8 cellular contexts compared by ENCODE assay signal in the genomic region with DNA sequence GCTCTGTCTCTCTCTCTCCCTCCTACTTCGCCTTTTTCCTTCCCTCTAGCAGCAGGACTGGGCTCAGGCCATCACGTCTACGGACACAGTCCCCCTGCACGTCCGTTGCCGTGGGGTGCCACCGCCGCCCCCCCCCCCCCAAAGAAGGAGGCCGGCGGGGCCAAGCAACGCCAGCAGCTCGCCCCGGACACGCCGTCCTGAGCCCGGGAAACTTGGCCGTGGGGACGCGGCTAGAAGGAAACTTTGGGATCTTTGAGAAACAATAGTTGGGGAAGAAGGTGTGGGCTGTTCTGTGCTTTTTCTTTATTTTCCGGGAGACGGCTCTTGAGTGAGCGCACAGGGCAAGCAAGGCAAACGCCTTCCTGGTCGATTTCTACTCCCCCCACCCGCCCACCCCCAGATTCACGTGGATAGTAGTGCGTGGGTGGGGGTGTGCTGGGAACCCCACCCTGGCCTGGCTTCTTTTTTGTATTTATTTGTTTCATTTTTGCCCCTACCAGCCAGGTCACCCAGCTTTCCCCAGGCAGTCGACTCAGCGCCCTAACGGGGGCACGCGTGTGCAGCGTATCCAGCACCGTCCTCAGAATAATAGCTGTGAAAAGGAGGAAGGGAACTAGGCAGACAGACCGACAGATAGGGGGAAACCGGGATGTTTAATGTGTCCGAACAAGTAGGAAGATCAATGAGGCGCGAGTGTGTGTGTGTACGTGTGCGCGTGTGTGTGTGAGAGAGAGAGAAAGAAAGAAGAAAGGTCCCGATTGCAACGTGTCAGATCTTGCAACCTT. TPM values are rescaled to one million over a fixed set of nuclear protein-coding genes. Genes with fewer than 3 reads are reported as not detected.
DNase-seq lines count a peak whose midpoint lies in the region; ATAC-seq and TF ChIP-seq lines count a peak whose summit lies in the region.

No MANE protein-coding gene starts in this region.

- peak overlapping the region; percentile 65 for H3K9ac ChIP-seq in Karpas-422 (ENCODE audit: low read length)

- peaks cover 42% of the 10 kb centered on the region for H3K4me1 Mint-ChIP-seq in activated CD8-positive, alpha-beta T cell treated with anti-CD3 and anti-CD28 coated beads, Interleukin-2, amount 10 ng/mL, durations not matched to agents 7 days and 5 days (ENCODE audit: low read depth)
- H3K4me1 Mint-ChIP-seq in naive thymus-derived CD4-positive, alpha-beta T cell, result peaks cover 31 to 48% (median 41%) of the 10 kb centered on the region in 7 donors

- ATAC-seq in activated CD8-positive, alpha-beta T cell treated with anti-CD3 and anti-CD28 coated beads, Interleukin-2, amount 10 ng/mL, durations not matched to agents 7 days and 5 days, result peak; percentile 17
- peak; percentile 13 for ATAC-seq in naive thymus-derived CD4-positive, alpha-beta T cell
- ATAC-seq in HG03342 (IDR thresholded peaks at IDR 0.05; ENCODE audit: unreplicated experiment) (no peak), GM21529 (IDR thresholded peaks at IDR 0.05; ENCODE audit: unreplicated experiment) (no peak)

- H3K27me3 Mint-ChIP-seq in activated CD8-positive, alpha-beta T cell treated with anti-CD3 and anti-CD28 coated beads, Interleukin-2, amount 10 ng/mL, durations not matched to agents 7 days and 5 days (ENCODE audit: low read depth), result peaks cover 31% of the 10 kb centered on the region
- H3K27me3 Mint-ChIP-seq in naive thymus-derived CD4-positive, alpha-beta T cell, result peaks cover 0 to 28% (median 7%) of the 10 kb centered on the region in 5 donors

- H3K4me2 ChIP-seq in DOHH2 (ENCODE audit: low read length) (peak overlapping the region; percentile 80), Karpas-422 (ENCODE audit: low read depth, low read length, poor library complexity, severe bottlenecking) (peak overlapping the region; percentile 78)

- H4K20me1 ChIP-seq in DOHH2 (ENCODE audit: control insufficient read depth, insufficient read depth, low read depth, low read length) (no peaks in the 10 kb centered on the region), Karpas-422 (ENCODE audit: insufficient read depth, low read depth, low read length) (no peaks in the 10 kb centered on the region)

- H3F3A ChIP-seq in DOHH2 (ENCODE audit: control insufficient read depth, insufficient read depth), result peaks cover 9% of the 10 kb centered on the region

- no peaks in the 10 kb centered on the region for H3K36me3 ChIP-seq in DOHH2 (ENCODE audit: control insufficient read depth, low read length)
- H3K36me3 ChIP-seq in Karpas-422 (ENCODE audit: insufficient read depth, low read length), result no peaks in the 10 kb centered on the region
- no peaks in the 10 kb centered on the region for H3K36me3 ChIP-seq in esophagus squamous epithelium
- peaks cover 0 to 5% (median 0%) of the 10 kb centered on the region in 3 experiments for H3K36me3 ChIP-seq in naive thymus-derived CD4-positive, alpha-beta T cell (ENCODE audit: control insufficient read depth in 2 of 3, insufficient read depth in 3 of 3, low read length in 3 of 3)
- no peaks in the 10 kb centered on the region for H3K36me3 ChIP-seq in vagina

- TF ChIP-seq CTCF in DOHH2 (IDR thresholded peaks at IDR 0.05; ENCODE audit: low read depth, low read length, poor library complexity, severe bottlenecking) (no peak), esophagus squamous epithelium (IDR thresholded peaks at IDR 0.05) (peak in 1 of 6 experiments; percentile 22), vagina (IDR thresholded peaks at IDR 0.05) (no peak)

- H2AFZ ChIP-seq in Karpas-422 (ENCODE audit: low read length), result peak overlapping the region; percentile 90

- H3K4me3 ChIP-seq in DOHH2 (ENCODE audit: low read length) (peak overlapping the region; percentile 76), Karpas-422 (ENCODE audit: low read length) (peak overlapping the region; percentile 70), esophagus squamous epithelium (peak overlapping the region; percentile 67 to 78 (median 74)), vagina (peak overlapping the region; percentile 78 to 83)
- peak overlapping the region; percentile 75 for H3K4me3 ChIP-seq in naive thymus-derived CD4-positive, alpha-beta T cell (ENCODE audit: low read length)

- H3K9me3 ChIP-seq in DOHH2 (ENCODE audit: control insufficient read depth, insufficient read depth, low read length) (no peaks in the 10 kb centered on the region), Karpas-422 (ENCODE audit: low read length) (no peaks in the 10 kb centered on the region), esophagus squamous epithelium (no peaks in the 10 kb centered on the region), vagina (no peaks in the 10 kb centered on the region)
- no peaks in the 10 kb centered on the region for H3K9me3 ChIP-seq in naive thymus-derived CD4-positive, alpha-beta T cell (ENCODE audit: control insufficient read depth in 2 of 3, low read length in 3 of 3)

- H3K4me1 ChIP-seq in DOHH2 (ENCODE audit: control insufficient read depth, low read length), result peaks cover 42% of the 10 kb centered on the region
- peaks cover 57% of the 10 kb centered on the region for H3K4me1 ChIP-seq in Karpas-422 (ENCODE audit: low read length)
- H3K4me1 ChIP-seq in esophagus squamous epithelium, result peaks cover 9 to 40% (median 13%) of the 10 kb centered on the region in 3 donors
- peaks cover 21 to 28% of the 10 kb centered on the region in 2 donors for H3K4me1 ChIP-seq in naive thymus-derived CD4-positive, alpha-beta T cell (ENCODE audit: control insufficient read depth in 2 of 2, insufficient read depth in 2 of 2, low read length in 2 of 2)
- H3K4me1 ChIP-seq in vagina, result peaks cover 20% of the 10 kb centered on the region

- WGBS in esophagus squamous epithelium, 2 donors, result 0 to 1% methylated on average over 17 to 20 of the region's 44 CpGs

- intact Hi-C loops in esophagus squamous epithelium (cut with DNase I), result loop anchor here (10.0 kb wide), 1 partner anchor 64 kb away; no protein-coding TSS in a partner anchor
- intact Hi-C loops in naive thymus-derived CD4-positive, alpha-beta T cell (cut with micrococcal nuclease), result loop anchor here (1.0 to 5.0 kb wide), 14 partner anchors 17 to 664 kb away; partner anchors contain the start of genes SMNDC1 (in 2 of the 2) and SMC3 (in 1 of the 2)
- intact Hi-C loops in vagina (cut with DNase I), result loop anchor here (5.0 kb wide), 1 partner anchor 67 kb away; no protein-coding TSS in a partner anchor

- H3K9me3 Mint-ChIP-seq in activated CD8-positive, alpha-beta T cell treated with anti-CD3 and anti-CD28 coated beads, Interleukin-2, amount 10 ng/mL, durations not matched to agents 7 days and 5 days (ENCODE audit: insufficient read depth), result no peaks in the 10 kb centered on the region
- H3K9me3 Mint-ChIP-seq in naive thymus-derived CD4-positive, alpha-beta T cell, result peaks cover 0 to 5% (median 0%) of the 10 kb centered on the region in 11 donors

- H3K27ac Mint-ChIP-seq in activated CD8-positive, alpha-beta T cell treated with anti-CD3 and anti-CD28 coated beads, Interleukin-2, amount 10 ng/mL, durations not matched to agents 7 days and 5 days, result peak overlapping the region; percentile 85
- peak overlapping the region; percentile 95 to 99 (median 97) for H3K27ac Mint-ChIP-seq in naive thymus-derived CD4-positive, alpha-beta T cell

- H3K27me3 ChIP-seq in DOHH2 (ENCODE audit: control insufficient read depth, low read length) (peaks cover 10% of the 10 kb centered on the region), Karpas-422 (ENCODE audit: low read length) (no peaks in the 10 kb centered on the region), esophagus squamous epithelium (no peaks in the 10 kb centered on the region), vagina (no peaks in the 10 kb centered on the region)
- H3K27me3 ChIP-seq in naive thymus-derived CD4-positive, alpha-beta T cell (ENCODE audit: control insufficient read depth in 2 of 2, insufficient read depth in 2 of 2, low read length in 2 of 2), result no peaks in the 10 kb centered on the region

- peaks cover 2% of the 10 kb centered on the region for H3K36me3 Mint-ChIP-seq in activated CD8-positive, alpha-beta T cell treated with anti-CD3 and anti-CD28 coated beads, Interleukin-2, amount 10 ng/mL, durations not matched to agents 7 days and 5 days (ENCODE audit: low read depth)
- H3K36me3 Mint-ChIP-seq in naive thymus-derived CD4-positive, alpha-beta T cell, result peaks cover 0 to 6% (median 0%) of the 10 kb centered on the region in 5 donors

- CTCF ChIA-PET in activated CD8-positive, alpha-beta T cell treated with anti-CD3 and anti-CD28 coated beads, Interleukin-2, amount 10 ng/mL, durations not matched to agents 7 days and 5 days (lab: Charles Lee), result interaction anchor here (0.8 to 11.5 kb wide), 14 partner anchors 9 to 92 kb away, joined by 3 to 89 read pairs (median 6); no protein-coding TSS in a partner anchor
- CTCF ChIA-PET in naive thymus-derived CD4-positive, alpha-beta T cell (lab: Charles Lee), result interaction anchor here (0.7 to 8.5 kb wide), 17 partner anchors 8 to 308 kb away, joined by 3 to 95 read pairs (median 4); partner anchors contain the start of gene SMNDC1

- H3K4me3 Mint-ChIP-seq in activated CD8-positive, alpha-beta T cell treated with anti-CD3 and anti-CD28 coated beads, Interleukin-2, amount 10 ng/mL, durations not matched to agents 7 days and 5 days, result peak overlapping the region; percentile 86
- H3K4me3 Mint-ChIP-seq in naive thymus-derived CD4-positive, alpha-beta T cell, result peak overlapping the region; percentile 94 to 99 (median 97)

- peak overlapping the region; percentile 56 for H3K27ac ChIP-seq in DOHH2 (ENCODE audit: low read depth, low read length)
- no peak overlapping the region for H3K27ac ChIP-seq in Karpas-422 (ENCODE audit: low read length)
- peak overlapping the region; percentile 94 to 97 (median 95) for H3K27ac ChIP-seq in esophagus squamous epithelium
- peak overlapping the region; percentile 95 for H3K27ac ChIP-seq in naive thymus-derived CD4-positive, alpha-beta T cell (ENCODE audit: low read depth, low read length)
- H3K27ac ChIP-seq in vagina, result peak overlapping the region; percentile 98

- H3K9me2 ChIP-seq in DOHH2 (replicated peaks; ENCODE audit: control insufficient read depth, low read length), result no peaks in the 10 kb centered on the region
- no peaks in the 10 kb centered on the region for H3K9me2 ChIP-seq in Karpas-422 (replicated peaks; ENCODE audit: insufficient read depth, low read length)

- POLR2A ChIA-PET in activated CD8-positive, alpha-beta T cell treated with anti-CD3 and anti-CD28 coated beads, Interleukin-2, amount 10 ng/mL, durations not matched to agents 7 days and 5 days (lab: Charles Lee), result interaction anchor here (0.8 to 5.2 kb wide), 4 partner anchors 9 to 67 kb away, joined by 3 to 29 read pairs (median 4); no protein-coding TSS in a partner anchor
- POLR2A ChIA-PET in naive thymus-derived CD4-positive, alpha-beta T cell (lab: Charles Lee), result interaction anchor here (0.6 to 11.5 kb wide), 39 partner anchors 9 to 711 kb away, joined by 3 to 353 read pairs (median 4); partner anchors contain the start of genes SHOC2, SMC3 and SMNDC1

- TF ChIP-seq POLR2A in esophagus squamous epithelium (IDR thresholded peaks at IDR 0.05), result no peak
- TF ChIP-seq POLR2A in vagina (IDR thresholded peaks at IDR 0.05), result peak in 1 of 2 donors; percentile 5

- peak; percentile 63 for DNase-seq in Karpas-422
- peak; percentile 45 for DNase-seq in activated CD8-positive, alpha-beta T cell treated with anti-CD3 and anti-CD28 coated beads, Interleukin-2, amount 10 ng/mL, durations not matched to agents 7 days and 5 days
- DNase-seq in esophagus squamous epithelium (lab: John Stamatoyannopoulos, UW), result no peak
- DNase-seq in naive thymus-derived CD4-positive, alpha-beta T cell, result peak in 3 of 9 donors; percentile 8 to 52 (median 17)
- no peak for DNase-seq in vagina (ENCODE audit: extremely low spot score in 2 of 2)

- H3K79me2 ChIP-seq in DOHH2 (ENCODE audit: control insufficient read depth, low read length) (peaks cover 19% of the 10 kb centered on the region), Karpas-422 (ENCODE audit: low read length) (no peaks in the 10 kb centered on the region)

RNA-seq across cellular contexts. Expression of gene MXI1, which starts 1.4 kb away (rescaled TPM):
- total RNA-seq in Karpas-422 (2014; rRNA removed; shearing (Covaris generic); ENCODE audit: low replicate concordance), result 12.0 and 19.8 TPM in 2 replicates
- 10 to 100 TPM; 11.3 to 12.3 TPM for total RNA-seq in activated CD8-positive, alpha-beta T cell treated with anti-CD3 and anti-CD28 coated beads, Interleukin-2, amount 10 ng/mL, durations not matched to agents 7 days and 5 days
- total RNA-seq in esophagus squamous epithelium, result 10 to 100 TPM; 16.0 to 53.2 (median 35.0) TPM
- total RNA-seq in naive thymus-derived CD4-positive, alpha-beta T cell, result 10 to 100 TPM; 36.6 to 57.1 (median 54.9) TPM
- 10 to 100 TPM; 46.1 to 52.7 TPM for polyA plus RNA-seq in naive thymus-derived CD4-positive, alpha-beta T cell
- 49.8 TPM for total RNA-seq in vagina

Comparison
In these comparisons a context has a peak if more than half of its experiments do, and no peak if none do; other contexts are left out.
1. DNase-seq: peak in Karpas-422 (single experiment) and activated CD8-positive, alpha-beta T cell treated with anti-CD3 and anti-CD28 coated beads, Interleukin-2, amount 10 ng/mL, durations not matched to agents 7 days and 5 days (single experiment); none in esophagus squamous epithelium (single experiment) and vagina (0 of 2).
2. ATAC-seq: peak in activated CD8-positive, alpha-beta T cell treated with anti-CD3 and anti-CD28 coated beads, Interleukin-2, amount 10 ng/mL, durations not matched to agents 7 days and 5 days (single experiment) and naive thymus-derived CD4-positive, alpha-beta T cell (single experiment); none in HG03342 (single experiment) and GM21529 (single experiment).
3. Peak in every context shown above with its lines, with median percentiles within 50 percentile points of each other: H3K4me3 ChIP-seq.